27 cellular contexts compared by ENCODE assay signal in the genomic region with DNA sequence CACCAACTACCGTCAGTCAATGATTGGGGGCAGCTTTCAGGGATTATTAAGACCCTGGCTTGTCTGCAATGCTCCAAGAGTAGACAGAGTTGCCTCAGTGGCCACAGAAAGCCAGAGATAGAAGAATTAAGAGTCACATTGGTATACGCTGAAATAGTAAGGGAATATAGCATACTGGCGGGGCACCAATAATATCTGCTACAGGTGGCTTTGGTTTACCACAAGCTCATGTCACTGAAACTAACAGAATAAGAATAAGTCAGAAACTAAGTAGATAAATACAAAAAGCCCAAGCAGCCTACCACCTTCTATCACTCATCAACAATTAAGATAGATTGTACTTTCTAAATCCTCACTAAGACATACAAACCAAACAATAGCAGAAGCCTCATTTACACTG.
"Had no signal": no experiment of that assay in that cellular context is flagged by ENCODE, and none has a peak within 500 bp of the region (broad histone marks: within the 10 kb centered on the region; RNA-seq: fewer than 3 reads in every experiment).

No MANE protein-coding gene starts in this region.

- H3K9me3 ChIP-seq: gastrocnemius medialis, neutrophil, pancreas, prostate gland, right atrium auricular region, stomach, testis, tibial artery had no signal

- H3K4me2 ChIP-seq: smooth muscle cell had no signal

- H3K27ac Mint-ChIP-seq: effector memory CD8-positive, alpha-beta T cell; memory B cell; naive B cell; natural killer cell treated with Interleukin-12 subunit alpha and Interleukin-12 subunit beta and Interleukin-15 and Interleukin-18, amount 100 ng/mL, for 72 hours; type B pancreatic cell had no signal

- H3K27me3 ChIP-seq: gastrocnemius medialis, neutrophil, pancreas, right atrium auricular region, stomach, testis, tibial artery had no signal

- FAIRE-seq: endometrium, keratinocyte, pancreas had no signal

- ATAC-seq: effector memory CD8-positive, alpha-beta T cell; gastrocnemius medialis; natural killer cell treated with Interleukin-12 subunit alpha and Interleukin-12 subunit beta and Interleukin-15 and Interleukin-18, amount 100 ng/mL, for 72 hours; pancreas; sciatic nerve had no signal

- H3K9me3 Mint-ChIP-seq: effector memory CD8-positive, alpha-beta T cell; memory B cell; naive B cell; natural killer cell treated with Interleukin-12 subunit alpha and Interleukin-12 subunit beta and Interleukin-15 and Interleukin-18, amount 100 ng/mL, for 72 hours; type B pancreatic cell had no signal

- DNase-seq: cortex of kidney; effector memory CD8-positive, alpha-beta T cell; erythroblast; gastrocnemius medialis; head of caudate nucleus; naive B cell; pancreas; stimulated activated CD4-positive, alpha-beta T cell treated with anti-CD3 and anti-CD28 coated beads, Interleukin-12 subunit alpha, Interleukin-12 subunit beta, amount 100 ng/mL, for 4 hours; stimulated activated CD4-positive, alpha-beta T cell treated with anti-CD3 and anti-CD28 coated beads, Interleukin-1b, Interleukin-23, amount 100 ng/mL, for 48 hours; stimulated activated CD4-positive, alpha-beta T cell treated with anti-CD3 and anti-CD28 coated beads, Interleukin-4, amount 100 ng/mL, for 1 hour; stimulated activated CD8-positive, alpha-beta memory T cell treated with anti-CD3 and anti-CD28 coated beads, Interleukin-4, amount 100 ng/mL, for 48 hours; stimulated activated naive CD4-positive, alpha-beta T cell treated with Interleukin-2 at 50 U/mL for 16 hours; stomach; testis; tibial artery had no signal

- H3K4me1 ChIP-seq: prostate gland had no signal

- H3K4me3 ChIP-seq: gastrocnemius medialis, lung, pancreas, prostate gland, right atrium auricular region, smooth muscle cell, stomach, testis, tibial artery had no signal

- H3K36me3 Mint-ChIP-seq: memory B cell; naive B cell; natural killer cell treated with Interleukin-12 subunit alpha and Interleukin-12 subunit beta and Interleukin-15 and Interleukin-18, amount 100 ng/mL, for 72 hours had no signal

- H3K27ac ChIP-seq: gastrocnemius medialis, neutrophil, pancreas, prostate gland, right atrium auricular region, stomach, testis, tibial artery had no signal

- H3K4me3 Mint-ChIP-seq: effector memory CD8-positive, alpha-beta T cell; memory B cell; natural killer cell treated with Interleukin-12 subunit alpha and Interleukin-12 subunit beta and Interleukin-15 and Interleukin-18, amount 100 ng/mL, for 72 hours; neural crest cell; type B pancreatic cell had no signal

- H3K27me3 Mint-ChIP-seq: type B pancreatic cell had no signal

- H3K36me3 ChIP-seq: gastrocnemius medialis, neutrophil, pancreas, prostate gland, right atrium auricular region, stomach, tibial artery had no signal
